8 cellular contexts compared by ENCODE assay signal in the genomic region with DNA sequence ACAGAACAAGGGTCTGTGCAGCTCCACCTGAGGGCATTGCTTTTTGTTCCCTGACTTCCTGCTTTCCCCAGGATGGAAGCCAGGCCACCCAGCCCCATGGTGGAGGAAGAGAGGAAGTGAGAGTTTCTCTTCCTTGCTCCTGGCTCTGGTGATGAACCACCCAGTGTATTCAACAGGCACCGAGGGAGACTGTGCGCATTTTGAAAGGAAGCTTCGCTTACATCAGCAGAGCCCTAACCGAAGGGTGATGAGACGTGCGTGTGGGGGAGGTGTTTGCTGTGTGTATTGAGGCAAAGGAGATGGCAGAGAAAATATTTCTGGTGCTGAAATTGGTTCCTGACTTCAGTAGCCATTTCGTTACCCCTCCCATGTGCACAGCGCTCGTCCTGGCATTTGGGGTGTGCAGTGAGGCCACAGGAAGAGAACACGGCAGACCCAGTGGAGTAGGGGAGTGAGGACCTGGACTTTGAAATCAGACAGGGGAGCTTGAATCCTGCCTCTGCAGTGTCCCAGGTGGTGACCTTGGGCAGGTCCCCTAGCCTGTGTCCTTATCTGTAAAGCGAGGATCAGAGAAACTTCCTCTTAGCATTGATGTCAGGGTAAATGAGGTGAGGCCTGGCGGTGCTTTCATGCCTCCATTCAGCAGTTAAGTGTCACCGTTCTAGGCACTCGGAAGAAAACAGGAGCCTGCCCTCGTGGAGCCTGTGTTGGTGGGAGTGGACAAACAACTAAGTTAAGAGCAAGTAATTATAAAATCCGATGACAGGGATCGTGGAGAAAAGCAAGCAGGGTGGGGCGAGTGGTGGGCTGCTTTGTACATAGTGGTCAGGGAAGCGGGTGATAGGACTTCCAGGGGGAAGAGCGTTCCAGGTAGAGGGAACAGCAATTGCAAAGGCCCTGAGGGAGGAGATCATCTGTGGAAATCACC. TPM values are rescaled to one million over a fixed set of nuclear protein-coding genes. Genes with fewer than 3 reads are reported as not detected.
A peak's percentile ranks its signal among the peaks of the same experiment; 100 is the strongest.
DNase-seq lines count a peak whose midpoint lies in the region; ATAC-seq and TF ChIP-seq lines count a peak whose summit lies in the region.

No MANE protein-coding gene starts in this region.

- peaks cover 81 to 100% (median 94%) of the 10 kb centered on the region in 10 experiments for H3K4me1 ChIP-seq in BLaER1 treated with 17β-estradiol and CSF1 and Interleukin-3, amounts not matched to agents 10 nM and 100 nM
- H3K4me1 ChIP-seq in OCI-LY7 (ENCODE audit: insufficient read depth, low read length, poor library complexity, severe bottlenecking) (peaks cover 50% of the 10 kb centered on the region), suprapubic skin (peaks cover 60% of the 10 kb centered on the region)
- peaks cover 19 to 45% of the 10 kb centered on the region in 2 donors for H3K4me1 ChIP-seq in naive thymus-derived CD4-positive, alpha-beta T cell (ENCODE audit: control insufficient read depth in 2 of 2, insufficient read depth in 2 of 2, low read length in 2 of 2)

- H3K4me3 ChIP-seq in BLaER1 treated with 17β-estradiol and CSF1 and Interleukin-3, amounts not matched to agents 10 nM and 100 nM: peak overlapping the region in 5 of 10 experiments; percentile 4 to 41 (median 27); a peak in 6 of 20 replicates
- H3K4me3 ChIP-seq in OCI-LY7 (ENCODE audit: low read depth, low read length, poor library complexity, severe bottlenecking): no peak overlapping the region
- peak overlapping the region; percentile 6 for H3K4me3 ChIP-seq in naive thymus-derived CD4-positive, alpha-beta T cell (ENCODE audit: low read length)
- H3K4me3 ChIP-seq in suprapubic skin: no peak overlapping the region

- peaks cover 89 to 100% (median 99%) of the 10 kb centered on the region in 11 experiments for H4K20me1 ChIP-seq in BLaER1 treated with 17β-estradiol and CSF1 and Interleukin-3, amounts not matched to agents 10 nM and 100 nM
- H4K20me1 ChIP-seq in OCI-LY7 (ENCODE audit: insufficient read depth, low read length): peaks cover 12% of the 10 kb centered on the region

- peak overlapping the region; percentile 69 to 99 (median 86) for H3K4me2 ChIP-seq in BLaER1 treated with 17β-estradiol and CSF1 and Interleukin-3, amounts not matched to agents 10 nM and 100 nM
- peak overlapping the region; percentile 53 for H3K4me2 ChIP-seq in OCI-LY7 (ENCODE audit: low read length)

- intact Hi-C loops in OCI-LY7 (cut with micrococcal nuclease; ENCODE audit: unreplicated experiment): no loop called here
- intact Hi-C loops in naive thymus-derived CD4-positive, alpha-beta T cell (cut with micrococcal nuclease): loop anchor here in 1 of 2 donors (1.0 kb wide), 1 partner anchor 18 kb away; no protein-coding TSS in a partner anchor

- H3K27me3 ChIP-seq in BLaER1 treated with 17β-estradiol and CSF1 and Interleukin-3, amounts not matched to agents 10 nM and 100 nM: no peaks in the 10 kb centered on the region
- no peaks in the 10 kb centered on the region for H3K27me3 ChIP-seq in naive thymus-derived CD4-positive, alpha-beta T cell (ENCODE audit: control insufficient read depth in 2 of 2, insufficient read depth in 2 of 2, low read length in 2 of 2)
- H3K27me3 ChIP-seq in suprapubic skin: no peaks in the 10 kb centered on the region

- H3K36me3 Mint-ChIP-seq in brain: peaks cover 50% of the 10 kb centered on the region
- peaks cover 0 to 21% (median 1%) of the 10 kb centered on the region in 5 donors for H3K36me3 Mint-ChIP-seq in naive thymus-derived CD4-positive, alpha-beta T cell

- H3K9me2 ChIP-seq in OCI-LY7 (ENCODE audit: insufficient read depth, low read length): no peaks in the 10 kb centered on the region

- peak overlapping the region; percentile 15 to 99 (median 48) for H3K27ac Mint-ChIP-seq in brain
- H3K27ac Mint-ChIP-seq in naive thymus-derived CD4-positive, alpha-beta T cell: peak overlapping the region; percentile 82 to 94 (median 90)

- H3K36me3 ChIP-seq in BLaER1 treated with 17β-estradiol and CSF1 and Interleukin-3, amounts not matched to agents 10 nM and 100 nM: peaks cover 15 to 92% (median 61%) of the 10 kb centered on the region in 11 experiments
- H3K36me3 ChIP-seq in OCI-LY7 (ENCODE audit: insufficient read depth, low read length) (peaks cover 10% of the 10 kb centered on the region; the same call in 1 of the 2 replicates), suprapubic skin (peaks cover 3% of the 10 kb centered on the region)
- peaks cover 0 to 13% (median 0%) of the 10 kb centered on the region in 3 experiments for H3K36me3 ChIP-seq in naive thymus-derived CD4-positive, alpha-beta T cell (ENCODE audit: control insufficient read depth in 2 of 3, insufficient read depth in 3 of 3, low read length in 3 of 3)

- H3K4me1 Mint-ChIP-seq in brain: peaks cover 88% of the 10 kb centered on the region
- peaks cover 52 to 90% (median 76%) of the 10 kb centered on the region in 7 donors for H3K4me1 Mint-ChIP-seq in naive thymus-derived CD4-positive, alpha-beta T cell

- H3K27ac ChIP-seq in BLaER1 treated with 17β-estradiol and CSF1 and Interleukin-3, amounts not matched to agents 10 nM and 100 nM: peak overlapping the region; percentile 13 to 72 (median 65); a peak in 21 of 22 replicates
- H3K27ac ChIP-seq in OCI-LY7 (ENCODE audit: low read depth, low read length, poor library complexity, severe bottlenecking): no peak overlapping the region
- peak overlapping the region; percentile 33 for H3K27ac ChIP-seq in naive thymus-derived CD4-positive, alpha-beta T cell (ENCODE audit: low read depth, low read length)
- H3K27ac ChIP-seq in suprapubic skin: no peak overlapping the region

- H3K27me3 Mint-ChIP-seq in brain: no peaks in the 10 kb centered on the region
- no peaks in the 10 kb centered on the region for H3K27me3 Mint-ChIP-seq in naive thymus-derived CD4-positive, alpha-beta T cell

- H2AFZ ChIP-seq in OCI-LY7 (ENCODE audit: low read length): no peak overlapping the region

- TF ChIP-seq POLR2A in suprapubic skin (IDR thresholded peaks at IDR 0.05): no peak

- no peaks in the 10 kb centered on the region for H3K9me3 Mint-ChIP-seq in brain
- peaks cover 0 to 6% (median 0%) of the 10 kb centered on the region in 11 donors for H3K9me3 Mint-ChIP-seq in naive thymus-derived CD4-positive, alpha-beta T cell

- H3K9ac ChIP-seq in BLaER1 treated with 17β-estradiol and CSF1 and Interleukin-3, amounts not matched to agents 10 nM and 100 nM: peak overlapping the region; percentile 3 to 60 (median 50); a peak in 20 of 22 replicates

- no peak for DNase-seq in OCI-LY7 (ENCODE audit: low spot score)
- DNase-seq in naive thymus-derived CD4-positive, alpha-beta T cell: peak in 8 of 9 donors; percentile 36 to 71 (median 66)
- DNase-seq in NCI-H2107 treated with DMSO at 0.1 percent for 48 hours (lab: John Stamatoyannopoulos, UW; ENCODE audit: unreplicated experiment): no peak
- DNase-seq in suprapubic skin (ENCODE audit: low spot score in 2 of 2): no peak
- no peak for DNase-seq in NCI-H2171 treated with DMSO at 0.1 percent for 48 hours (lab: John Stamatoyannopoulos, UW)

- no TSS peak for BruUV-seq in OCI-LY7 (replicated peaks; lab: Mats Ljungman, UMichigan)

- TF ChIP-seq EP300 in suprapubic skin (IDR thresholded peaks at IDR 0.05): no peak

- peak; percentile 91 for ATAC-seq in naive thymus-derived CD4-positive, alpha-beta T cell
- no peak for ATAC-seq in GM19463 (IDR thresholded peaks at IDR 0.05; ENCODE audit: unreplicated experiment)

- peaks cover 6 to 22% (median 20%) of the 10 kb centered on the region in 11 experiments; a peak in 20 of 22 replicates for H3K9me3 ChIP-seq in BLaER1 treated with 17β-estradiol and CSF1 and Interleukin-3, amounts not matched to agents 10 nM and 100 nM (replicated peaks in 1 of 11)
- H3K9me3 ChIP-seq in OCI-LY7 (ENCODE audit: low read length) (no peaks in the 10 kb centered on the region), suprapubic skin (no peaks in the 10 kb centered on the region)
- H3K9me3 ChIP-seq in naive thymus-derived CD4-positive, alpha-beta T cell (ENCODE audit: control insufficient read depth in 2 of 3, low read length in 3 of 3): no peaks in the 10 kb centered on the region

- POLR2A ChIA-PET in OCI-LY7 (lab: Charles Lee): interaction anchor here (0.6 to 1.4 kb wide), 4 partner anchors 18 to 375 kb away, joined by 4 to 5 read pairs (median 5); no protein-coding TSS in a partner anchor
- POLR2A ChIA-PET in naive thymus-derived CD4-positive, alpha-beta T cell (lab: Charles Lee): interaction anchor here (0.8 to 1.2 kb wide), 2 partner anchors 48 to 267 kb away, joined by 3 to 4 read pairs; no protein-coding TSS in a partner anchor

- CTCF ChIA-PET in OCI-LY7 (lab: Charles Lee; ENCODE audit: unreplicated experiment): interaction anchor here (1.0 kb wide), 1 partner anchor 164 kb away, joined by 4 read pairs; no protein-coding TSS in a partner anchor
- CTCF ChIA-PET in naive thymus-derived CD4-positive, alpha-beta T cell (lab: Charles Lee): interaction anchor here (0.6 to 1.4 kb wide), 2 partner anchors 18 to 167 kb away, joined by 5 to 6 read pairs; no protein-coding TSS in a partner anchor

- H3K79me2 ChIP-seq in OCI-LY7 (ENCODE audit: insufficient read depth, low read depth, low read length): peaks cover 78% of the 10 kb centered on the region

- peak overlapping the region in 2 of 5 experiments; percentile 6 to 37 for H3K4me3 Mint-ChIP-seq in brain
- peak overlapping the region; percentile 68 to 85 (median 79) for H3K4me3 Mint-ChIP-seq in naive thymus-derived CD4-positive, alpha-beta T cell

- TF ChIP-seq CTCF in OCI-LY7 (conservative IDR thresholded peaks at IDR 0.05; ENCODE audit: low read length) (no peak), brain (conservative IDR thresholded peaks at IDR 0.05) (no peak), suprapubic skin (IDR thresholded peaks at IDR 0.05) (no peak)

- 76% methylated on average over 20 of the region's 20 CpGs for WGBS in suprapubic skin

RNA-seq across cellular contexts. Expression of a gene that starts 7.4 kb away (rescaled TPM):
- total RNA-seq in OCI-LY7 (2014; rRNA removed; shearing (Covaris generic)): 15.4 and 22.6 TPM in 2 replicates
- total RNA-seq in OCI-LY7 (2022): 67.5 and 70.3 TPM in 2 replicates
- polyA plus RNA-seq in brain (ENCODE audit: insufficient read depth, low read depth, low replicate concordance): 409 TPM
- total RNA-seq in naive thymus-derived CD4-positive, alpha-beta T cell: 10 to 100 TPM; 28.9 to 75.4 (median 38.2) TPM
- under 1 TPM; 0.66 to 0.92 TPM for polyA plus RNA-seq in naive thymus-derived CD4-positive, alpha-beta T cell
- total RNA-seq in suprapubic skin: 10 to 100 TPM; 63.9 to 89.9 (median 70.0) TPM

Comparison
In these comparisons a context has a peak if more than half of its experiments do, and no peak if none do; other contexts are left out.
1. H3K27ac ChIP-seq: peak in BLaER1 treated with 17β-estradiol and CSF1 and Interleukin-3, amounts not matched to agents 10 nM and 100 nM (11 of 11) and naive thymus-derived CD4-positive, alpha-beta T cell (single experiment); none in OCI-LY7 (single experiment) and suprapubic skin (single experiment).
2. DNase-seq: peak in naive thymus-derived CD4-positive, alpha-beta T cell (8 of 9); none in OCI-LY7 (single experiment), NCI-H2107 treated with DMSO at 0.1 percent for 48 hours (single experiment), suprapubic skin (0 of 2) and NCI-H2171 treated with DMSO at 0.1 percent for 48 hours (single experiment).